8 cellular contexts compared by ENCODE assay signal in genomic region chr21:43805275-43805800, GRCh38. TPM values are rescaled to one million over a fixed set of nuclear protein-coding genes. Genes with fewer than 3 reads are reported as not detected.
DNase-seq lines count a peak whose midpoint lies in the region; ATAC-seq and TF ChIP-seq lines count a peak whose summit lies in the region.

No MANE protein-coding gene starts in this region.

- no peak for DNase-seq in activated naive CD4-positive, alpha-beta T cell treated with anti-CD3 and anti-CD28 coated beads, Interleukin-2, amount 50 U/mL, for 72 hours (ENCODE audit: low spot score in 2 of 2)
- no peak for DNase-seq in activated naive CD4-positive, alpha-beta T cell (lab: John Stamatoyannopoulos, UW)
- DNase-seq in NAMALWA (ENCODE audit: low spot score) (peak; percentile 95), thyroid gland (peak; percentile 71), Calu3 (no peak), prostate gland (ENCODE audit: low spot score) (no peak), DMS 273 (lab: John Stamatoyannopoulos, UW; ENCODE audit: unreplicated experiment) (no peak)

- no peaks in the 10 kb centered on the region for H3K27me3 Mint-ChIP-seq in Calu3 (ENCODE audit: unreplicated experiment)

- no peaks in the 10 kb centered on the region for H3K4me1 Mint-ChIP-seq in Calu3 (ENCODE audit: low read depth, unreplicated experiment)

- H3K9me3 ChIP-seq in thyroid gland (no peaks in the 10 kb centered on the region), prostate gland (no peaks in the 10 kb centered on the region)

- no TSS peak for BruUV-seq in Calu3 (replicated peaks; lab: Mats Ljungman, UMichigan)

- H3K36me3 Mint-ChIP-seq in activated naive CD4-positive, alpha-beta T cell treated with anti-CD3 and anti-CD28 coated beads, Interleukin-2, amount 50 U/mL, for 72 hours: peaks cover 7 to 10% of the 10 kb centered on the region in 2 donors
- peaks cover 36% of the 10 kb centered on the region for H3K36me3 Mint-ChIP-seq in Calu3 (ENCODE audit: insufficient read depth, unreplicated experiment)

- H3K4me3 ChIP-seq in thyroid gland (replicated peaks in 1 of 3) (no peak overlapping the region), prostate gland (no peak overlapping the region)

- H3K27ac ChIP-seq in thyroid gland (peak overlapping the region; percentile 30 to 88 (median 57)), prostate gland (no peak overlapping the region)

- peak in 1 of 6 experiments; percentile 8 for TF ChIP-seq CTCF in thyroid gland (IDR thresholded peaks at IDR 0.05)
- TF ChIP-seq CTCF in Calu3 (IDR thresholded peaks at IDR 0.05; ENCODE audit: unreplicated experiment): no peak
- TF ChIP-seq CTCF in prostate gland (IDR thresholded peaks at IDR 0.05): no peak

- intact Hi-C loops in thyroid gland (cut with DNase I): no loop called here
- intact Hi-C loops in Calu3 (cut with micrococcal nuclease; ENCODE audit: unreplicated experiment): no loop called here
- intact Hi-C loops in prostate gland (cut with DNase I): no loop called here

- whole genome bisulfite sequencing in thyroid gland, 2 donors: 62 to 74% methylated on average over 14 of the region's 14 CpGs
- WGBS in prostate gland: 82% methylated on average over 14 of the region's 14 CpGs

- H3K4me3 Mint-ChIP-seq in Calu3 (ENCODE audit: low read depth, unreplicated experiment): no peak overlapping the region

- peaks cover 20 to 32% of the 10 kb centered on the region in 2 donors for H3K36me3 ChIP-seq in thyroid gland
- H3K36me3 ChIP-seq in prostate gland: peaks cover 0 to 20% of the 10 kb centered on the region in 2 donors

- H3K27me3 ChIP-seq in thyroid gland: no peaks in the 10 kb centered on the region
- no peaks in the 10 kb centered on the region for H3K27me3 ChIP-seq in prostate gland (replicated peaks; ENCODE audit: insufficient read depth)

- ATAC-seq in activated naive CD4-positive, alpha-beta T cell treated with anti-CD3 and anti-CD28 coated beads, Interleukin-2, amount 50 U/mL, for 72 hours: no peak
- peak; percentile 81 for ATAC-seq in HG02763 (IDR thresholded peaks at IDR 0.05; ENCODE audit: unreplicated experiment)

- TF ChIP-seq POLR2A in thyroid gland (IDR thresholded peaks at IDR 0.05) (no peak), prostate gland (IDR thresholded peaks at IDR 0.05) (no peak)

- H3K9me3 Mint-ChIP-seq in activated naive CD4-positive, alpha-beta T cell treated with anti-CD3 and anti-CD28 coated beads, Interleukin-2, amount 50 U/mL, for 72 hours: no peaks in the 10 kb centered on the region
- no peaks in the 10 kb centered on the region for H3K9me3 Mint-ChIP-seq in Calu3 (ENCODE audit: low read depth, unreplicated experiment)

- CTCF ChIA-PET in Calu3 (lab: Charles Lee): no interaction called here

- H3K4me1 ChIP-seq in thyroid gland (peaks cover 12 to 15% of the 10 kb centered on the region in 2 donors), prostate gland (replicated peaks) (no peaks in the 10 kb centered on the region)

- H3K27ac Mint-ChIP-seq in activated naive CD4-positive, alpha-beta T cell treated with anti-CD3 and anti-CD28 coated beads, Interleukin-2, amount 50 U/mL, for 72 hours: peak overlapping the region; percentile 25 to 67
- no peak overlapping the region for H3K27ac Mint-ChIP-seq in Calu3 (ENCODE audit: unreplicated experiment)

RNA-seq across cellular contexts. Expression of gene RRP1, which starts 16.0 kb away (rescaled TPM):
- total RNA-seq in activated naive CD4-positive, alpha-beta T cell treated with anti-CD3 and anti-CD28 coated beads, Interleukin-2, amount 50 U/mL, for 72 hours: 10 to 100 TPM; 29.9 to 54.1 TPM
- 10 to 100 TPM; 11.0 to 20.1 (median 18.7) TPM for total RNA-seq in thyroid gland
- total RNA-seq in Calu3 (2022): 37.2 and 49.4 TPM in 2 replicates
- 10 to 100 TPM; 29.4 to 37.5 TPM for total RNA-seq in prostate gland

RNA-seq across cellular contexts. Expression of gene CSTB, which starts 29.2 kb away (rescaled TPM):
- 10 to 100 TPM; 19.8 to 36.7 TPM for total RNA-seq in activated naive CD4-positive, alpha-beta T cell treated with anti-CD3 and anti-CD28 coated beads, Interleukin-2, amount 50 U/mL, for 72 hours
- total RNA-seq in thyroid gland (10 to 100 TPM in 3 of 4 donors, 1 to 10 TPM in 1; 9.1 to 32.4 (median 14.5) TPM), Calu3 (2022) (105 and 116 TPM in 2 replicates), prostate gland (10 to 100 TPM; 13.3 to 34.7 TPM)

RNA-seq across cellular contexts. Expression of gene AGPAT3, which starts 59.7 kb away (rescaled TPM):
- 100 to 1,000 TPM in 1 of 2 donors, 10 to 100 TPM in 1; 21.2 to 109 TPM for total RNA-seq in activated naive CD4-positive, alpha-beta T cell treated with anti-CD3 and anti-CD28 coated beads, Interleukin-2, amount 50 U/mL, for 72 hours
- total RNA-seq in thyroid gland (10 to 100 TPM; 40.6 to 80.5 (median 65.3) TPM), Calu3 (2022) (61.2 and 64.1 TPM in 2 replicates), prostate gland (10 to 100 TPM; 31.3 to 53.5 TPM)

Comparison
In these comparisons a context has a peak if more than half of its experiments do, and no peak if none do; other contexts are left out.
1. DNase-seq: peak in NAMALWA (single experiment) and thyroid gland (2 of 2); none in activated naive CD4-positive, alpha-beta T cell treated with anti-CD3 and anti-CD28 coated beads, Interleukin-2, amount 50 U/mL, for 72 hours (0 of 2), activated naive CD4-positive, alpha-beta T cell (0 of 4), Calu3 (single experiment), prostate gland (single experiment) and DMS 273 (single experiment).
2. H3K27ac ChIP-seq: peak in thyroid gland (3 of 3); none in prostate gland (0 of 2).